In genomic region chr3:106083207-106083606, GRCh38 we compare ENCODE assay signal across 23 cellular contexts.
DNase-seq lines count a peak whose midpoint lies in the region; ATAC-seq, FAIRE-seq and TF ChIP-seq lines count a peak whose summit lies in the region.
"Had no signal": no experiment of that assay in that cellular context is flagged by ENCODE, and none has a peak within 500 bp of the region (broad histone marks: within the 10 kb centered on the region; RNA-seq: fewer than 3 reads in every experiment).

No MANE protein-coding gene starts in this region.

- H3K36me3 ChIP-seq in hepatocyte (replicated peaks; ENCODE audit: insufficient read depth, low read depth), result no peaks in the 10 kb centered on the region
- H3K36me3 ChIP-seq: HAP-1 had no signal

- H4K20me1 ChIP-seq in hepatocyte (ENCODE audit: insufficient read depth, poor library complexity, severe bottlenecking), result no peaks in the 10 kb centered on the region

- H3K27ac ChIP-seq in A549, result no peak overlapping the region
- no peak overlapping the region for H3K27ac ChIP-seq in hepatocyte

- TF ChIP-seq CTCF in A549 (IDR thresholded peaks at IDR 0.05), result no peak
- no peak for TF ChIP-seq CTCF in choroid plexus epithelial cell (conservative IDR thresholded peaks at IDR 0.05; ENCODE audit: low read depth, low read length)
- TF ChIP-seq CTCF in hepatocyte (IDR thresholded peaks at IDR 0.05; ENCODE audit: poor library complexity), result no peak

- H3K27me3 ChIP-seq in hepatocyte, result no peaks in the 10 kb centered on the region

- H3K4me2 ChIP-seq in A549 (no peak overlapping the region), hepatocyte (no peak overlapping the region)

- WGBS in A549 (ENCODE audit: missing lambda C conversion rate), result 57% methylated on average over 1 of the region's 1 CpG
- WGBS in hepatocyte (ENCODE audit: low lambda C conversion rate, missing lambda C conversion rate), result 78% methylated on average over 1 of the region's 1 CpG

- H3K9me3 ChIP-seq in A549 (no peaks in the 10 kb centered on the region), hepatocyte (ENCODE audit: low read depth) (no peaks in the 10 kb centered on the region)
- H3K9me3 ChIP-seq: HAP-1 had no signal

- no peak for DNase-seq in A549 (ENCODE audit: low read depth in 1 of 2, low spot score in 1 of 2)
- DNase-seq in choroid plexus epithelial cell (ENCODE audit: low read depth), result peak; percentile 2
- no peak for DNase-seq in stimulated activated CD4-positive, alpha-beta T cell treated with anti-CD3 and anti-CD28 coated beads, Interleukin-4, amount 100 ng/mL, for 24 hours
- DNase-seq in hepatocyte (ENCODE audit: low spot score), result no peak
- no peak for DNase-seq in Kasumi-1 (lab: John Stamatoyannopoulos, UW)
- DNase-seq: activated CD4-positive, alpha-beta memory T cell treated with anti-CD3 and anti-CD28 coated beads, Interleukin-2, amount 10 ng/mL, durations not matched to agents 7 days and 5 days; activated naive CD4-positive, alpha-beta T cell treated with anti-CD3 and anti-CD28 coated beads, Interleukin-2, amount 50 U/mL, for 16 hours; activated T-cell treated with anti-CD3 and anti-CD28 coated beads, Interleukin-2, amount 50 U/mL, for 4 hours; CD4-positive, CD25-positive, alpha-beta regulatory T cell; foreskin fibroblast; hippocampal formation; islet precursor cell; Karpas-422; NCI-H1105; NCI-H2081 treated with DMSO at 0.1 percent for 48 hours; NCI-H446 treated with DMSO at 0.1 percent for 48 hours; occipital lobe; stimulated activated CD4-positive, alpha-beta T cell treated with anti-CD3 and anti-CD28 coated beads, Interleukin-12 subunit alpha, Interleukin-12 subunit beta, amount 100 ng/mL, for 4 hours had no signal

- H3K4me3 ChIP-seq in A549 (no peak overlapping the region), choroid plexus epithelial cell (ENCODE audit: low read depth, low read length) (no peak overlapping the region), hepatocyte (no peak overlapping the region)
- H3K4me3 ChIP-seq: HAP-1, lung had no signal

- no peaks in the 10 kb centered on the region for H3K79me2 ChIP-seq in hepatocyte

- no peak for TF ChIP-seq EP300 in A549 (IDR thresholded peaks at IDR 0.05)

- H3K9me2 ChIP-seq in hepatocyte (replicated peaks; ENCODE audit: insufficient read depth), result no peaks in the 10 kb centered on the region

- CTCF ChIA-PET in A549 (lab: Yijun Ruan, JAX), result no interaction called here

- no peak overlapping the region for H2AFZ ChIP-seq in hepatocyte

- no peak for TF ChIP-seq RAD21 in A549 (conservative IDR thresholded peaks at IDR 0.05 in 1 of 2, IDR thresholded peaks at IDR 0.05 in 1 of 2)

- TF ChIP-seq POLR2A in A549 (IDR thresholded peaks at IDR 0.05; ENCODE audit: low read length), result no peak

- POLR2A ChIA-PET in A549 (lab: Yijun Ruan, JAX), result no interaction called here

- H3K4me1 ChIP-seq in A549, result peaks cover 15% of the 10 kb centered on the region; the same call in 2 of the 3 replicates
- H3K4me1 ChIP-seq in hepatocyte (ENCODE audit: insufficient read depth), result no peaks in the 10 kb centered on the region
- H3K4me1 ChIP-seq: HAP-1 had no signal

- FAIRE-seq in A549 (lab: Jason Lieb, UNC), result peak; percentile 88

- ATAC-seq in A549 (no peak), GM18867 (IDR thresholded peaks at IDR 0.05; ENCODE audit: unreplicated experiment) (peak; percentile 88), HG02885 (IDR thresholded peaks at IDR 0.05; ENCODE audit: poor library complexity, unreplicated experiment) (peak; percentile 62), GM21786 (IDR thresholded peaks at IDR 0.05; ENCODE audit: unreplicated experiment) (no peak)
- ATAC-seq: activated T-cell treated with anti-CD3 and anti-CD28 coated beads, Interleukin-2, amount 50 U/mL, for 4 hours had no signal

TF ChIP-seq in A549, 52 proteins besides CTCF, POLR2A, EP300 and RAD21:
- TF ChIP-seq NR3C1 (IDR thresholded peaks at IDR 0.05), result no peak
- no peak for TF ChIP-seq ZC3H11A (IDR thresholded peaks at IDR 0.05)
- no peak for TF ChIP-seq BHLHE40 (IDR thresholded peaks at IDR 0.05; ENCODE audit: low read depth, low read length)
- no peak for TF ChIP-seq POLR2AphosphoS2 (conservative IDR thresholded peaks at IDR 0.05; ENCODE audit: low read length)
- TF ChIP-seq ZNF302 (CRISPR knock-in tag; IDR thresholded peaks at IDR 0.05), result no peak
- TF ChIP-seq ZFP36 (IDR thresholded peaks at IDR 0.05; ENCODE audit: borderline replicate concordance, partially characterized antibody), result no peak
- TF ChIP-seq EHF (CRISPR knock-in tag; IDR thresholded peaks at IDR 0.05), result no peak
- no peak for TF ChIP-seq RFX5 (IDR thresholded peaks at IDR 0.05)
- no peak for TF ChIP-seq ZSCAN20 (CRISPR knock-in tag; IDR thresholded peaks at IDR 0.05)
- TF ChIP-seq, protein P1, sequence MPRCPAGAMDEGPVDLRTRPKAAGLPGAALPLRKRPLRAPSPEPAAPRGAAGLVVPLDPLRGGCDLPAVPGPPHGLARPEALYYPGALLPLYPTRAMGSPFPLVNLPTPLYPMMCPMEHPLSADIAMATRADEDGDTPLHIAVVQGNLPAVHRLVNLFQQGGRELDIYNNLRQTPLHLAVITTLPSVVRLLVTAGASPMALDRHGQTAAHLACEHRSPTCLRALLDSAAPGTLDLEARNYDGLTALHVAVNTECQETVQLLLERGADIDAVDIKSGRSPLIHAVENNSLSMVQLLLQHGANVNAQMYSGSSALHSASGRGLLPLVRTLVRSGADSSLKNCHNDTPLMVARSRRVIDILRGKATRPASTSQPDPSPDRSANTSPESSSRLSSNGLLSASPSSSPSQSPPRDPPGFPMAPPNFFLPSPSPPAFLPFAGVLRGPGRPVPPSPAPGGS (IDR thresholded peaks at IDR 0.05), result no peak
- TF ChIP-seq CBX8 (IDR thresholded peaks at IDR 0.05), result no peak
- no peak for TF ChIP-seq PHF8 (IDR thresholded peaks at IDR 0.05; ENCODE audit: borderline replicate concordance, low read depth)
- TF ChIP-seq, protein P2, sequence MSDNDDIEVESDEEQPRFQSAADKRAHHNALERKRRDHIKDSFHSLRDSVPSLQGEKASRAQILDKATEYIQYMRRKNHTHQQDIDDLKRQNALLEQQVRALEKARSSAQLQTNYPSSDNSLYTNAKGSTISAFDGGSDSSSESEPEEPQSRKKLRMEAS (IDR thresholded peaks at IDR 0.05), result no peak
- TF ChIP-seq HOXB13 (CRISPR knock-in tag; IDR thresholded peaks at IDR 0.05; ENCODE audit: low read depth), result no peak

Comparison
In these comparisons a context has a peak if more than half of its experiments do, and no peak if none do; other contexts are left out.
1. ATAC-seq: peak in GM18867 (single experiment) and HG02885 (single experiment); none in A549 (0 of 2) and GM21786 (single experiment).